ENCODE assay signal across 18 cellular contexts in genomic region chr11:71339178-71339881, GRCh38.
DNase-seq lines count a peak whose midpoint lies in the region; ATAC-seq and TF ChIP-seq lines count a peak whose summit lies in the region.
"Had no signal": no experiment of that assay in that cellular context is flagged by ENCODE, and none has a peak within 500 bp of the region (broad histone marks: within the 10 kb centered on the region; RNA-seq: fewer than 3 reads in every experiment).

No MANE protein-coding gene starts in this region.

- POLR2A ChIA-PET in WTC11 (lab: Charles Lee), result no interaction called here

- no CpG with 5 or more reads among the region's 22 CpGs for WGBS in trophoblast cell (ENCODE audit: extremely low coverage, insufficient coverage, insufficient read length)

- H3K27me3 ChIP-seq in left ventricle myocardium inferior (ENCODE audit: low read depth), result peaks cover 94% of the 10 kb centered on the region
- H3K27me3 ChIP-seq in right atrium auricular region, result no peaks in the 10 kb centered on the region
- H3K27me3 ChIP-seq in trophoblast cell (ENCODE audit: insufficient read depth, low read length), result no peaks in the 10 kb centered on the region
- H3K27me3 ChIP-seq in vagina, result no peaks in the 10 kb centered on the region
- H3K27me3 ChIP-seq: body of pancreas had no signal

- DNase-seq in left ventricle myocardium inferior (no peak), right atrium auricular region (ENCODE audit: low spot score) (no peak), fibroblast of the aortic adventitia (ENCODE audit: low read depth) (peak; percentile 27), trophoblast cell (peak; percentile 37 to 63), vagina (ENCODE audit: extremely low spot score in 2 of 2) (no peak), NCI-H146 (lab: John Stamatoyannopoulos, UW) (no peak), WTC11 (ENCODE audit: low spot score) (no peak)
- DNase-seq in stimulated activated CD8-positive, alpha-beta memory T cell treated with anti-CD3 and anti-CD28 coated beads, Interleukin-4, amount 100 ng/mL, for 48 hours, result no peak
- DNase-seq: activated CD4-positive, alpha-beta T cell treated with anti-CD3 and anti-CD28 coated beads, Interleukin-2, amount 10 ng/mL, durations not matched to agents 24 days and 14 days; body of pancreas; CD4-positive, alpha-beta memory T cell; dorsolateral prefrontal cortex; gastrocnemius medialis; NCI-H2081 treated with DMSO at 0.1 percent for 48 hours; NCI-H524 had no signal

- no peak overlapping the region for H3K27ac ChIP-seq in left ventricle myocardium inferior (replicated peaks)
- no peak overlapping the region for H3K27ac ChIP-seq in right atrium auricular region
- no peak overlapping the region for H3K27ac ChIP-seq in trophoblast cell (ENCODE audit: low read depth, low read length)
- no peak overlapping the region for H3K27ac ChIP-seq in vagina
- H3K27ac ChIP-seq: body of pancreas, dorsolateral prefrontal cortex, gastrocnemius medialis had no signal

- TF ChIP-seq CTCF in left ventricle myocardium inferior (IDR thresholded peaks at IDR 0.05; ENCODE audit: borderline replicate concordance), result no peak
- no peak for TF ChIP-seq CTCF in right atrium auricular region (IDR thresholded peaks at IDR 0.05)
- TF ChIP-seq CTCF in fibroblast of the aortic adventitia (IDR thresholded peaks at IDR 0.05; ENCODE audit: insufficient read depth, low read length), result no peak
- no peak for TF ChIP-seq CTCF in vagina (IDR thresholded peaks at IDR 0.05)
- TF ChIP-seq CTCF in WTC11 (IDR thresholded peaks at IDR 0.05), result no peak

- no peak for TF ChIP-seq POLR2A in vagina (IDR thresholded peaks at IDR 0.05)

- no peak overlapping the region for H3K14ac ChIP-seq in trophoblast cell (ENCODE audit: low read length)

- peak overlapping the region; percentile 19 for H3K4me3 ChIP-seq in left ventricle myocardium inferior
- peak overlapping the region in 1 of 2 donors; percentile 24 for H3K4me3 ChIP-seq in right atrium auricular region
- H3K4me3 ChIP-seq in fibroblast of the aortic adventitia (ENCODE audit: low read depth, low read length), result no peak overlapping the region
- no peak overlapping the region for H3K4me3 ChIP-seq in trophoblast cell (ENCODE audit: low read depth, low read length)
- peak overlapping the region; percentile 18 to 36 for H3K4me3 ChIP-seq in vagina
- H3K4me3 ChIP-seq: body of pancreas, gastrocnemius medialis had no signal

- H3K79me1 ChIP-seq in trophoblast cell (ENCODE audit: low read length), result no peaks in the 10 kb centered on the region

- no peak overlapping the region for H4K12ac ChIP-seq in trophoblast cell (ENCODE audit: low read depth, low read length)

- no peak overlapping the region for H4K8ac ChIP-seq in trophoblast cell (ENCODE audit: low read depth, low read length)

- H3K36me3 Mint-ChIP-seq in WTC11, result no peaks in the 10 kb centered on the region
- H3K36me3 Mint-ChIP-seq: activated naive CD4-positive, alpha-beta T cell treated with anti-CD3 and anti-CD28 coated beads, Interleukin-2, amount 50 U/mL, for 24 hours; CD4-positive, alpha-beta memory T cell; IgD-negative memory B cell had no signal

- H3K36me3 ChIP-seq in left ventricle myocardium inferior (no peaks in the 10 kb centered on the region), right atrium auricular region (no peaks in the 10 kb centered on the region), trophoblast cell (ENCODE audit: control insufficient read depth in 1 of 2, insufficient read depth in 2 of 2, low read length in 2 of 2) (no peaks in the 10 kb centered on the region), vagina (no peaks in the 10 kb centered on the region)
- H3K36me3 ChIP-seq: gastrocnemius medialis had no signal

- no peak overlapping the region for H2AFZ ChIP-seq in trophoblast cell (ENCODE audit: insufficient read depth, low read length, poor library complexity)

- no peak overlapping the region for H3K4ac ChIP-seq in trophoblast cell (ENCODE audit: low read depth, low read length)

- intact Hi-C loops in left ventricle myocardium inferior (cut with micrococcal nuclease) (no loop called here), vagina (cut with DNase I) (no loop called here)

- H2BK12ac ChIP-seq in trophoblast cell (ENCODE audit: low read length), result no peak overlapping the region

- no peak for ATAC-seq in WTC11
- ATAC-seq: body of pancreas, gastrocnemius medialis had no signal

- no peak overlapping the region for H3K27ac Mint-ChIP-seq in WTC11
- H3K27ac Mint-ChIP-seq: activated CD4-positive, alpha-beta T cell treated with anti-CD3 and anti-CD28 coated beads, Interleukin-2, amount 10 ng/mL, durations not matched to agents 24 days and 14 days; activated naive CD4-positive, alpha-beta T cell treated with anti-CD3 and anti-CD28 coated beads, Interleukin-2, amount 50 U/mL, for 24 hours; IgD-negative memory B cell had no signal

- no peak overlapping the region for H3K23ac ChIP-seq in trophoblast cell (ENCODE audit: low read length)

- CTCF ChIA-PET in WTC11 (lab: Charles Lee), result interaction anchor here (0.8 to 2.2 kb wide), 2 partner anchors 219 to 252 kb away, joined by 4 to 8 read pairs; no protein-coding TSS in a partner anchor

- H2BK5ac ChIP-seq in trophoblast cell (ENCODE audit: low read depth, low read length, poor library complexity), result no peak overlapping the region

- H2BK120ac ChIP-seq in trophoblast cell (ENCODE audit: insufficient read depth, low read length, poor library complexity), result no peak overlapping the region

- H3K18ac ChIP-seq in trophoblast cell (ENCODE audit: low read length), result no peak overlapping the region

- no peaks in the 10 kb centered on the region for H3K9me3 ChIP-seq in left ventricle myocardium inferior (replicated peaks)
- no peaks in the 10 kb centered on the region for H3K9me3 ChIP-seq in right atrium auricular region
- H3K9me3 ChIP-seq in trophoblast cell (ENCODE audit: insufficient read depth, low read depth, low read length), result peaks cover 8% of the 10 kb centered on the region
- H3K9me3 ChIP-seq in vagina, result no peaks in the 10 kb centered on the region
- H3K9me3 ChIP-seq: body of pancreas, gastrocnemius medialis had no signal

- no peaks in the 10 kb centered on the region for H3K79me2 ChIP-seq in trophoblast cell (ENCODE audit: control insufficient read depth, insufficient read depth, low read length, poor library complexity)

- no peak overlapping the region for H4K91ac ChIP-seq in trophoblast cell (ENCODE audit: low read depth, low read length)

- no peak overlapping the region for H3K9ac ChIP-seq in trophoblast cell (ENCODE audit: low read length)

- H3K9me3 Mint-ChIP-seq in WTC11, result peaks cover 23% of the 10 kb centered on the region
- H3K9me3 Mint-ChIP-seq: activated CD4-positive, alpha-beta T cell treated with anti-CD3 and anti-CD28 coated beads, Interleukin-2, amount 10 ng/mL, durations not matched to agents 24 days and 14 days; activated naive CD4-positive, alpha-beta T cell treated with anti-CD3 and anti-CD28 coated beads, Interleukin-2, amount 50 U/mL, for 24 hours; IgD-negative memory B cell; neural crest cell had no signal

- H2AK5ac ChIP-seq in trophoblast cell (ENCODE audit: low read length), result no peak overlapping the region

- no peak overlapping the region for H3K4me3 Mint-ChIP-seq in WTC11
- H3K4me3 Mint-ChIP-seq: activated CD4-positive, alpha-beta T cell treated with anti-CD3 and anti-CD28 coated beads, Interleukin-2, amount 10 ng/mL, durations not matched to agents 24 days and 14 days; activated naive CD4-positive, alpha-beta T cell treated with anti-CD3 and anti-CD28 coated beads, Interleukin-2, amount 50 U/mL, for 24 hours; CD4-positive, alpha-beta memory T cell; IgD-negative memory B cell; neural crest cell had no signal

- H3K4me1 Mint-ChIP-seq in WTC11, result peaks cover 12% of the 10 kb centered on the region
- H3K4me1 Mint-ChIP-seq: activated CD4-positive, alpha-beta T cell treated with anti-CD3 and anti-CD28 coated beads, Interleukin-2, amount 10 ng/mL, durations not matched to agents 24 days and 14 days; activated naive CD4-positive, alpha-beta T cell treated with anti-CD3 and anti-CD28 coated beads, Interleukin-2, amount 50 U/mL, for 24 hours; CD4-positive, alpha-beta memory T cell; IgD-negative memory B cell had no signal

- H3K4me2 ChIP-seq in trophoblast cell (ENCODE audit: low read length), result no peak overlapping the region

- peaks cover 17% of the 10 kb centered on the region for H3K27me3 Mint-ChIP-seq in WTC11 (ENCODE audit: low read depth)
- H3K27me3 Mint-ChIP-seq: activated CD4-positive, alpha-beta T cell treated with anti-CD3 and anti-CD28 coated beads, Interleukin-2, amount 10 ng/mL, durations not matched to agents 24 days and 14 days had no signal

- no peaks in the 10 kb centered on the region for H3K4me1 ChIP-seq in left ventricle myocardium inferior
- H3K4me1 ChIP-seq in right atrium auricular region, result no peaks in the 10 kb centered on the region
- no peaks in the 10 kb centered on the region for H3K4me1 ChIP-seq in trophoblast cell (ENCODE audit: control insufficient read depth in 1 of 2, insufficient read depth in 2 of 2, low read length in 2 of 2)
- peaks cover 21% of the 10 kb centered on the region for H3K4me1 ChIP-seq in vagina
- H3K4me1 ChIP-seq: gastrocnemius medialis had no signal

TF ChIP-seq in WTC11, 78 proteins besides CTCF, POLR2A, EP300 and RAD21 (continues in another document):
- no peak for TF ChIP-seq CBFB (CRISPR knock-in tag; IDR thresholded peaks at IDR 0.05; ENCODE audit: low read depth)
- no peak for TF ChIP-seq ZNF281 (CRISPR knock-in tag; IDR thresholded peaks at IDR 0.05)
- no peak for TF ChIP-seq OVOL2 (CRISPR knock-in tag; IDR thresholded peaks at IDR 0.05; ENCODE audit: borderline replicate concordance)
- TF ChIP-seq PRRX2 (CRISPR knock-in tag; IDR thresholded peaks at IDR 0.05), result no peak
- no peak for TF ChIP-seq NFATC4 (CRISPR knock-in tag; IDR thresholded peaks at IDR 0.05)

Comparison
In these comparisons a context has a peak if more than half of its experiments do, and no peak if none do; other contexts are left out.
1. DNase-seq: peak in fibroblast of the aortic adventitia (single experiment) and trophoblast cell (2 of 2); none in left ventricle myocardium inferior (single experiment), right atrium auricular region (single experiment), vagina (0 of 2), NCI-H146 (single experiment), stimulated activated CD8-positive, alpha-beta memory T cell treated with anti-CD3 and anti-CD28 coated beads, Interleukin-4, amount 100 ng/mL, for 48 hours (single experiment) and WTC11 (single experiment).
2. H3K4me3 ChIP-seq: peak in left ventricle myocardium inferior (single experiment) and vagina (2 of 2); none in fibroblast of the aortic adventitia (single experiment) and trophoblast cell (single experiment).